ENCODE assay signal across 22 cellular contexts in genomic region chr3:138452491-138452890, GRCh38. TPM values are rescaled to one million over a fixed set of nuclear protein-coding genes. Genes with fewer than 3 reads are reported as not detected.
"Had no signal": no experiment of that assay in that cellular context is flagged by ENCODE, and none has a peak within 500 bp of the region (broad histone marks: within the 10 kb centered on the region; RNA-seq: fewer than 3 reads in every experiment).

No MANE protein-coding gene starts in this region.

- H3K9me3 ChIP-seq: adrenal gland, gastrocnemius medialis, heart left ventricle, ovary, stomach, thoracic aorta had no signal

- H3K36me3 ChIP-seq: adrenal gland, gastrocnemius medialis, heart left ventricle, neural progenitor cell, ovary, stomach, thoracic aorta had no signal

- H3K27me3 Mint-ChIP-seq: activated naive CD4-positive, alpha-beta T cell treated with anti-CD3 and anti-CD28 coated beads, Interleukin-2, amount 50 U/mL, for 24 hours had no signal

- H3K36me3 Mint-ChIP-seq: activated naive CD4-positive, alpha-beta T cell treated with anti-CD3 and anti-CD28 coated beads, Interleukin-2, amount 50 U/mL, for 24 hours; immature natural killer cell; neural progenitor cell had no signal

- FAIRE-seq: urothelium cell line had no signal

- H3K27ac ChIP-seq: adrenal gland, gastrocnemius medialis, heart left ventricle, neural progenitor cell, ovary, stomach, thoracic aorta had no signal

- H3K4me1 ChIP-seq: adrenal gland, heart left ventricle, neural progenitor cell had no signal

- H3K4me3 Mint-ChIP-seq: activated naive CD4-positive, alpha-beta T cell treated with anti-CD3 and anti-CD28 coated beads, Interleukin-2, amount 50 U/mL, for 24 hours; immature natural killer cell; neural progenitor cell had no signal

- H2AFZ ChIP-seq: neural progenitor cell had no signal

- H3K9me3 Mint-ChIP-seq: activated naive CD4-positive, alpha-beta T cell treated with anti-CD3 and anti-CD28 coated beads, Interleukin-2, amount 50 U/mL, for 24 hours; activated T-helper 2 cell treated with anti-CD3 and anti-CD28 coated beads, Interferon-gamma antibody, Interleukin-2, Interleukin-4, amounts not matched to agents 10 μg/mL and 5 μg/mL and 100 μg/mL, durations not matched to agents 14 hours and 24 hours and 36 hours; immature natural killer cell; neural progenitor cell had no signal

- ATAC-seq: gastrocnemius medialis, heart left ventricle, left cardiac atrium had no signal

- DNase-seq: activated CD4-positive, alpha-beta T cell treated with anti-CD3 and anti-CD28 coated beads, Interleukin-2, amount 50 U/mL, for 4 hours; activated CD4-positive, CD25-positive, alpha-beta regulatory T cell treated with anti-CD3 and anti-CD28 coated beads, Interleukin-2, amount 50 U/mL, for 72 hours; activated T-cell treated with anti-CD3 and anti-CD28 coated beads, Interleukin-2, amount 50 U/mL, for 1 hour; adrenal gland; effector CD4-positive, alpha-beta T cell; gastrocnemius medialis; immature natural killer cell; left cardiac atrium; stimulated activated CD4-positive, alpha-beta T cell treated with anti-CD3 and anti-CD28 coated beads, Interleukin-12 subunit alpha, Interleukin-12 subunit beta, amount 100 ng/mL, for 4 hours; stimulated activated CD4-positive, alpha-beta T cell treated with anti-CD3 and anti-CD28 coated beads, Interleukin-2, amount 100 ng/mL, for 24 hours; stomach; T-helper 1 cell had no signal

- H3K9ac ChIP-seq: neural progenitor cell had no signal

- H3K4me1 Mint-ChIP-seq: immature natural killer cell had no signal

- H3K27me3 ChIP-seq: adrenal gland, gastrocnemius medialis, heart left ventricle, neural progenitor cell, ovary, stomach had no signal

- H3K27ac Mint-ChIP-seq: activated naive CD4-positive, alpha-beta T cell treated with anti-CD3 and anti-CD28 coated beads, Interleukin-2, amount 50 U/mL, for 24 hours; activated T-helper 2 cell treated with anti-CD3 and anti-CD28 coated beads, Interferon-gamma antibody, Interleukin-2, Interleukin-4, amounts not matched to agents 10 μg/mL and 5 μg/mL and 100 μg/mL, durations not matched to agents 14 hours and 24 hours and 36 hours; immature natural killer cell; neural progenitor cell had no signal

- H3K4me2 ChIP-seq: neural progenitor cell had no signal

- H3K4me3 ChIP-seq: adrenal gland, gastrocnemius medialis, heart left ventricle, lung, neural progenitor cell, ovary, stomach, thoracic aorta had no signal

RNA-seq across cellular contexts. Expression of gene ESYT3, which starts 18.1 kb away (rescaled TPM):
- total RNA-seq: endothelial cell of umbilical vein had no signal
- polyA plus RNA-seq: endothelial cell of umbilical vein, fibroblast of lung, immature natural killer cell had no signal
